7 cellular contexts compared by ENCODE assay signal in the genomic region with DNA sequence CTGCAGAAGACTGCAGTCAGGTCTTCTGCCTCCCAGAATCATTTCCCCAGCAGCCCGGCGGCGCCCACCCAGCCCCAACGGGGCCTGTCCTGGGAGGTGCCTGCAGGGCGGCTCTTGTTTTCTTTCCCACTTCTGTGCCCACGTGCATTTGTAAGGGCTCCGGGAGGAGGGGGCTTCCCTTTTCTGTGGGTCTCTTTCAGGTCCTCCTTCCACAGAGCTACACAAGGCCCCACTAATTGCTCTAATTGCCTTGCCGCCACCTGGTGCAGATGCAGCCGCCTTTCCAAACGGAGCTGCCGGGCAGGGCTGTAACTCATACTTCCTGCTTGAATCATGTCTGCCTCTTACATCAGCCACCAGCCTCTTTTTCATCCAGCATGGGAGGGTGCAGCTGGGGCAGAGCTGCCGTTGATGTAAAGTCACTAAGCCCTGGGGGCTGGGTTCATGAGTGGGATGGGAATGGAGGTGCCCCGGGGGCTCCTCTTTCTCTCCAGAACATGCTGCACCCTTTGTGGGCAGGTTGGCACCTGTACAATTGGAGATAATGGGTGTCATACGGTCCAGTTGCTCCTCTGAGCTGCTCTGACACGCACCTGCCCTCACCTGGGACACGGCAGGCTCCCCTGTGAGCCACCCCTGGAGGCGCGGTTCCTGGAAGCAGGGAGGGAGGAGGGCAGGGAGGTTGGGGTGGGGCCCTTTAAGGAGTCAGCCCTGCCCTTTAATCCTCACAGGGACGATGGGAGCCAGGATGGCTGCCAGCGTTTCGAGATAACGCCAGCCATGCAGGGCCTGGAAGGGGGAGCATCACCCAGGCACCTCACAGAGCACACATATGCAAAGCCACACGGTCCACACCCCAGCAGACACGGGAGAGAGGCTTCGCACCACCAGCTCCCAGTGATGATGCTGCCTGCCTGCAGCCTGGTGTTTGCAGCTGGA. TPM values are rescaled to one million over a fixed set of nuclear protein-coding genes. Genes with fewer than 3 reads are reported as not detected.
A peak's percentile ranks its signal among the peaks of the same experiment; 100 is the strongest.
DNase-seq lines count a peak whose midpoint lies in the region; ATAC-seq and TF ChIP-seq lines count a peak whose summit lies in the region.

No MANE protein-coding gene starts in this region.

- H3K9me3 ChIP-seq in colonic mucosa (no peaks in the 10 kb centered on the region), mesodermal cell (ENCODE audit: control insufficient read depth, low read length) (peaks cover 4% of the 10 kb centered on the region)

- H3K27me3 ChIP-seq in colonic mucosa, result no peaks in the 10 kb centered on the region

- in situ Hi-C loops in GM18951 (cut with MboI; ENCODE audit: low sequenced_read_pairs, unreplicated experiment), result no loop called here

- peak overlapping the region in 1 of 2 donors; percentile 38 for H3K9ac ChIP-seq in colonic mucosa (ENCODE audit: low read depth in 2 of 2, low read length in 2 of 2)

- no peak for ATAC-seq in HG03342 (IDR thresholded peaks at IDR 0.05; ENCODE audit: unreplicated experiment)

- no peak for TF ChIP-seq CTCF in colonic mucosa (IDR thresholded peaks at IDR 0.05)

- H3K27ac ChIP-seq in colonic mucosa (peak overlapping the region; percentile 38), mesodermal cell (ENCODE audit: low read depth, low read length, severe bottlenecking) (peak overlapping the region; percentile 89)

- peaks cover 6% of the 10 kb centered on the region for H3K4me1 ChIP-seq in colonic mucosa
- H3K4me1 ChIP-seq in mesodermal cell (ENCODE audit: control insufficient read depth, insufficient read depth, low read length, poor library complexity, severe bottlenecking), result peaks cover 18% of the 10 kb centered on the region

- intact Hi-C loops in colonic mucosa (cut with DNase I), result no loop called here

- peak overlapping the region; percentile 29 for H3K4me3 ChIP-seq in colonic mucosa
- no peak overlapping the region for H3K4me3 ChIP-seq in mesodermal cell (ENCODE audit: extremely low read depth, insufficient read depth, low read length, poor library complexity, severe bottlenecking)

- peak; percentile 1 for TF ChIP-seq POLR2A in GM18951 (IDR thresholded peaks at IDR 0.05; ENCODE audit: extremely low read depth, insufficient read depth, insufficient read length)

- 63 to 82% methylated on average over 14 to 20 of the region's 25 CpGs for WGBS in mesodermal cell (ENCODE audit: insufficient coverage in 2 of 2), 2 experiments

- peak; percentile 99 for DNase-seq in NCI-H2171 (lab: John Stamatoyannopoulos, UW)
- DNase-seq in activated CD4-positive, CD25-positive, alpha-beta regulatory T cell treated with anti-CD3 and anti-CD28 coated beads, Interleukin-2, amount 50 U/mL, for 16 hours (ENCODE audit: low read depth, low spot score), result peak; percentile 16
- DNase-seq in colonic mucosa, result peak; percentile 82
- peak; percentile 28 for DNase-seq in stimulated activated naive CD4-positive, alpha-beta T cell treated with Interleukin-2 at 50 U/mL for 16 hours (lab: John Stamatoyannopoulos, UW)

- no peaks in the 10 kb centered on the region for H3K36me3 ChIP-seq in colonic mucosa
- H3K36me3 ChIP-seq in mesodermal cell (ENCODE audit: control insufficient read depth, insufficient read depth, low read length), result no peaks in the 10 kb centered on the region

RNA-seq across cellular contexts. Expression of gene KLHDC4, which starts 41.1 kb away (rescaled TPM):
- 10 to 100 TPM; 21.8 to 79.4 TPM for total RNA-seq in colonic mucosa
- 15.7 TPM for polyA plus RNA-seq in mesodermal cell (2013, experiment 1 of 2)
- polyA plus RNA-seq in mesodermal cell (2013, experiment 2 of 2), result 18.2 TPM

Comparison
In these comparisons a context has a peak if more than half of its experiments do, and no peak if none do; other contexts are left out.
1. DNase-seq: peak in every context shown above with its lines; median percentile 99 in NCI-H2171; 82 in colonic mucosa; 28 in stimulated activated naive CD4-positive, alpha-beta T cell treated with Interleukin-2 at 50 U/mL for 16 hours; 16 in activated CD4-positive, CD25-positive, alpha-beta regulatory T cell treated with anti-CD3 and anti-CD28 coated beads, Interleukin-2, amount 50 U/mL, for 16 hours.